26 cellular contexts compared by ENCODE assay signal in the genomic region with DNA sequence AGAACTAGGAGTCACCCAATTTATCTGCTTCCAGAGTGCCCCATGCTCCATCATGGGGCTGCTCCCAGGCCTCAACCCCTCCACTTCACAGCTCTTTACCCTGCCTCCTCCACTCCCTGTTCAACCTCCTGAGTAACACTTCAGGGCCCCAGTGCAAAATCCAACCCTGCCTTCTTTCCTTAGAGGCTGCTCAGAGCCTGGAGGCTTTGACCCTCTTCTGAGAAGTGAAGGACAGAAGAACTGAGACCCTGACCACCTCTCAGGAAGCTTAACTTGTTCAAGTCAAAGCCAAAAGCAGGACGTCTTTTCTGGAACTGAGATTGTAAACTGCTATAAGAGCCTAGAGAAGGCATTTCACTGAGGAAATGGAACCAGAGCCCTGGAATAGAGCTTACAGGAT. TPM values are rescaled to one million over a fixed set of nuclear protein-coding genes. Genes with fewer than 3 reads are reported as not detected.
DNase-seq lines count a peak whose midpoint lies in the region; ATAC-seq and TF ChIP-seq lines count a peak whose summit lies in the region.
"Had no signal": no experiment of that assay in that cellular context is flagged by ENCODE, and none has a peak within 500 bp of the region (broad histone marks: within the 10 kb centered on the region; RNA-seq: fewer than 3 reads in every experiment).

No MANE protein-coding gene starts in this region.

- H3K4me1 Mint-ChIP-seq in activated naive CD8-positive, alpha-beta T cell treated with anti-CD3 and anti-CD28 coated beads for 36 hours: peaks cover 9% of the 10 kb centered on the region
- peaks cover 6% of the 10 kb centered on the region for H3K4me1 Mint-ChIP-seq in activated naive CD8-positive, alpha-beta T cell treated with anti-CD3 and anti-CD28 coated beads, Interleukin-2, amount 50 U/mL, for 24 hours
- peaks cover 0 to 7% of the 10 kb centered on the region in 2 donors for H3K4me1 Mint-ChIP-seq in stimulated activated naive B cell treated with anti-CD40 and anti-IgM and Interleukin-4, amounts not matched to agents 10 μg/mL and 1 μg/mL and 100 μg/mL, for 72 hours
- H3K4me1 Mint-ChIP-seq: CD4-positive, alpha-beta memory T cell had no signal

- H3K4me3 ChIP-seq in Panc1 (ENCODE audit: low read depth in 2 of 2, low read length in 2 of 2): no peak overlapping the region
- H3K4me3 ChIP-seq: A549, GM23248 had no signal

- H3K9me3 ChIP-seq in Panc1 (ENCODE audit: control insufficient read depth, insufficient read depth, low read depth, low read length): no peaks in the 10 kb centered on the region
- H3K9me3 ChIP-seq: A549, Caco-2 had no signal

- DNase-seq in activated naive CD8-positive, alpha-beta T cell treated with anti-CD3 and anti-CD28 coated beads for 36 hours: no peak
- DNase-seq in activated naive CD8-positive, alpha-beta T cell treated with anti-CD3 and anti-CD28 coated beads, Interleukin-2, amount 50 U/mL, for 24 hours: no peak
- DNase-seq in Panc1 (ENCODE audit: low read depth, low spot score) (no peak), islet precursor cell (peak; percentile 44), substantia nigra (lab: John Stamatoyannopoulos, UW) (no peak), NCI-H510A treated with DMSO at 0.1 percent for 48 hours (lab: John Stamatoyannopoulos, UW) (no peak)
- no peak for DNase-seq in stimulated activated naive B cell treated with anti-CD40 and anti-IgM and Interleukin-4, amounts not matched to agents 10 μg/mL and 1 μg/mL and 100 μg/mL, for 72 hours
- DNase-seq: AML-193; C1 segment of cervical spinal cord; Caco-2; CD4-positive, alpha-beta memory T cell; EL; GM23248; H7; Karpas-422; NCI-H1092 treated with DMSO at 0.1 percent for 48 hours; NCI-H1436; NCI-H187; NCI-H2081 treated with DMSO at 0.1 percent for 48 hours; NCI-H2171; NCI-H226; NCI-H524; NCI-H748 treated with DMSO at 0.1 percent for 48 hours had no signal

- no peak overlapping the region for H3K4me3 Mint-ChIP-seq in activated naive CD8-positive, alpha-beta T cell treated with anti-CD3 and anti-CD28 coated beads for 36 hours
- no peak overlapping the region for H3K4me3 Mint-ChIP-seq in activated naive CD8-positive, alpha-beta T cell treated with anti-CD3 and anti-CD28 coated beads, Interleukin-2, amount 50 U/mL, for 24 hours
- no peak overlapping the region for H3K4me3 Mint-ChIP-seq in stimulated activated naive B cell treated with anti-CD40 and anti-IgM and Interleukin-4, amounts not matched to agents 10 μg/mL and 1 μg/mL and 100 μg/mL, for 72 hours
- H3K4me3 Mint-ChIP-seq: CD4-positive, alpha-beta memory T cell had no signal

- H3K27me3 ChIP-seq in Panc1 (ENCODE audit: control insufficient read depth, insufficient read depth, low read length): no peaks in the 10 kb centered on the region

- no peaks in the 10 kb centered on the region for H3K9me3 Mint-ChIP-seq in activated naive CD8-positive, alpha-beta T cell treated with anti-CD3 and anti-CD28 coated beads for 36 hours
- H3K9me3 Mint-ChIP-seq in activated naive CD8-positive, alpha-beta T cell treated with anti-CD3 and anti-CD28 coated beads, Interleukin-2, amount 50 U/mL, for 24 hours: no peaks in the 10 kb centered on the region
- no peaks in the 10 kb centered on the region for H3K9me3 Mint-ChIP-seq in stimulated activated naive B cell treated with anti-CD40 and anti-IgM and Interleukin-4, amounts not matched to agents 10 μg/mL and 1 μg/mL and 100 μg/mL, for 72 hours
- H3K9me3 Mint-ChIP-seq: CD4-positive, alpha-beta memory T cell had no signal

- H3K27ac ChIP-seq in Panc1 (ENCODE audit: low read length) (no peak overlapping the region), substantia nigra (ENCODE audit: low read depth, low read length, poor library complexity, severe bottlenecking) (no peak overlapping the region)
- H3K27ac ChIP-seq: A549, GM23248 had no signal

- H3K4me1 ChIP-seq in Panc1 (ENCODE audit: control insufficient read depth, insufficient read depth, low read length): no peaks in the 10 kb centered on the region
- H3K4me1 ChIP-seq: A549, Caco-2 had no signal

- no peak for TF ChIP-seq CTCF in Panc1 (IDR thresholded peaks at IDR 0.05)

- POLR2A ChIA-PET in Panc1 (lab: Charles Lee): no interaction called here

- no peak for ATAC-seq in activated naive CD8-positive, alpha-beta T cell treated with anti-CD3 and anti-CD28 coated beads, Interleukin-2, amount 50 U/mL, for 24 hours
- ATAC-seq in Panc1 (peak; percentile 24; the same call in 1 of the 2 replicates), HG02970 (IDR thresholded peaks at IDR 0.05; ENCODE audit: low FRiP score, unreplicated experiment) (no peak)
- ATAC-seq in stimulated activated naive B cell treated with anti-CD40 and anti-IgM and Interleukin-4, amounts not matched to agents 10 μg/mL and 1 μg/mL and 100 μg/mL, for 72 hours (replicated peaks): no peak

- in situ Hi-C loops in Panc1 (cut with HindIII; ENCODE audit: low pct_unique_long_range_greater_than_20kb, low sequenced_read_pairs): no loop called here

- no TSS peak for BruUV-seq in Panc1 (replicated peaks; lab: Mats Ljungman, UMichigan)

- peak overlapping the region; percentile 73 for H3K27ac Mint-ChIP-seq in activated naive CD8-positive, alpha-beta T cell treated with anti-CD3 and anti-CD28 coated beads for 36 hours
- H3K27ac Mint-ChIP-seq in activated naive CD8-positive, alpha-beta T cell treated with anti-CD3 and anti-CD28 coated beads, Interleukin-2, amount 50 U/mL, for 24 hours: no peak overlapping the region
- peak overlapping the region; percentile 27 for H3K27ac Mint-ChIP-seq in stimulated activated naive B cell treated with anti-CD40 and anti-IgM and Interleukin-4, amounts not matched to agents 10 μg/mL and 1 μg/mL and 100 μg/mL, for 72 hours

- H3K27me3 Mint-ChIP-seq in activated naive CD8-positive, alpha-beta T cell treated with anti-CD3 and anti-CD28 coated beads for 36 hours: no peaks in the 10 kb centered on the region
- H3K27me3 Mint-ChIP-seq in activated naive CD8-positive, alpha-beta T cell treated with anti-CD3 and anti-CD28 coated beads, Interleukin-2, amount 50 U/mL, for 24 hours: no peaks in the 10 kb centered on the region
- H3K27me3 Mint-ChIP-seq in stimulated activated naive B cell treated with anti-CD40 and anti-IgM and Interleukin-4, amounts not matched to agents 10 μg/mL and 1 μg/mL and 100 μg/mL, for 72 hours: no peaks in the 10 kb centered on the region
- H3K27me3 Mint-ChIP-seq: CD4-positive, alpha-beta memory T cell had no signal

- CTCF ChIA-PET in Panc1 (lab: Charles Lee): interaction anchor here (0.7 to 1.7 kb wide), 2 partner anchors 97 to 261 kb away, joined by 4 to 5 read pairs; partner anchors contain the start of gene LMO1

- peaks cover 27% of the 10 kb centered on the region for H3K36me3 Mint-ChIP-seq in activated naive CD8-positive, alpha-beta T cell treated with anti-CD3 and anti-CD28 coated beads for 36 hours
- H3K36me3 Mint-ChIP-seq in activated naive CD8-positive, alpha-beta T cell treated with anti-CD3 and anti-CD28 coated beads, Interleukin-2, amount 50 U/mL, for 24 hours (ENCODE audit: low read depth): peaks cover 20% of the 10 kb centered on the region
- peaks cover 34 to 38% of the 10 kb centered on the region in 2 donors for H3K36me3 Mint-ChIP-seq in stimulated activated naive B cell treated with anti-CD40 and anti-IgM and Interleukin-4, amounts not matched to agents 10 μg/mL and 1 μg/mL and 100 μg/mL, for 72 hours

- intact Hi-C loops in Panc1 (cut with micrococcal nuclease; ENCODE audit: unreplicated experiment): loop anchor here (10.0 kb wide), 2 partner anchors 262 to 562 kb away; partner anchors contain the start of gene LMO1

- peaks cover 10% of the 10 kb centered on the region; the same call in 1 of the 2 replicates for H3K36me3 ChIP-seq in Panc1 (ENCODE audit: control insufficient read depth, insufficient read depth, low read length)

RNA-seq across cellular contexts. Expression of gene EIF3F, which starts 15.5 kb away (rescaled TPM):
- total RNA-seq in activated naive CD8-positive, alpha-beta T cell treated with anti-CD3 and anti-CD28 coated beads for 36 hours: 100 to 1,000 TPM; 314 to 316 TPM
- 387 TPM for total RNA-seq in Panc1 (2021; ENCODE audit: unreplicated experiment)
- 395 TPM for polyA plus RNA-seq in Panc1 (2012; ENCODE audit: insufficient read length)

RNA-seq across cellular contexts. Expression of gene NLRP10, which starts 37.4 kb away (rescaled TPM):
- not detected for total RNA-seq in activated naive CD8-positive, alpha-beta T cell treated with anti-CD3 and anti-CD28 coated beads for 36 hours
- total RNA-seq in Panc1 (2021; ENCODE audit: unreplicated experiment): not detected
- polyA plus RNA-seq in Panc1 (2012; ENCODE audit: insufficient read length): not detected
- total RNA-seq: CD4-positive, alpha-beta memory T cell; HepG2 had no signal
- polyA plus RNA-seq: A549; CD4-positive, alpha-beta memory T cell; HepG2 had no signal
